15 cellular contexts compared by ENCODE assay signal in the genomic region with DNA sequence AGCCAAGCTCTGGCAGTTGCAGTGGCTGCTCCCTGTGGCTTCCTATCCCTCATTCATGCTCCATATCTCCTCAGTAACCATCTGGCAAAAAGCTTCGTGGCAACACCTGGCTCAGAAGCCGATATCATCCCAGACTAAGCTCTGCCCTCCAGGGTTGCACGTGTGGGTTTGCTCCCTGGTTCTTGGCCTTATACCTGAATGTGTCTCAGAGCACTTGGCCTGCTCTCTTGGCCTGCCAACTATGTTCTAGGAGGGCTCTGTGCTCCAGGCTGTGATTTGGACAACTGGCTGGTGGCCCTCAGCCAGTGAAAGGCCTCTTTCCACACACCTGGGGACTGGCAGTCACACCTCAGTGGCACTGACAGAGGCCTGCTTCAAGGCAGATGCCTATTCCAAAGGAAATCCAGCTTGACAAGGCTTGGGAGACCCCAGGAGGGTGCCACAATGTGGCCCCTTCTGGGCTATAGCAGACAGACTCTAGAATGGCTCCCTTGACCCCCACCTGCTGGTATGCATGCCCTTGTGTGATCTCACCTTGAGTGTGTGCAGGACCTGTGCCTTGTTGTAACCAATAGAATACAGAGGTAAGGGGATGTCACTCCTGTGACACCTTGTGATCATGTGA. TPM values are rescaled to one million over a fixed set of nuclear protein-coding genes. Genes with fewer than 3 reads are reported as not detected.
DNase-seq lines count a peak whose midpoint lies in the region; ATAC-seq and TF ChIP-seq lines count a peak whose summit lies in the region.
"Had no signal": no experiment of that assay in that cellular context is flagged by ENCODE, and none has a peak within 500 bp of the region (broad histone marks: within the 10 kb centered on the region; RNA-seq: fewer than 3 reads in every experiment).

No MANE protein-coding gene starts in this region.

- no TSS peak for BruUV-seq in PC-9 (replicated peaks; lab: Mats Ljungman, UMichigan)

- H3K4me3 Mint-ChIP-seq in T-cell, result peak overlapping the region; percentile 57 to 75 (median 59)
- H3K4me3 Mint-ChIP-seq: dendritic cell treated with granulocyte-macrophage colony-stimulating factor and Interleukin-4, amounts not matched to agents 40 ng/mL and 50 ng/mL, for 4 days had no signal

- H3F3A ChIP-seq in PC-9 (ENCODE audit: insufficient read depth, low read depth), result peaks cover 3% of the 10 kb centered on the region; the same call in 1 of the 2 replicates

- no peak overlapping the region for H2AFZ ChIP-seq in PC-9

- no peak for TF ChIP-seq CTCF in left ventricle myocardium inferior (IDR thresholded peaks at IDR 0.05; ENCODE audit: borderline replicate concordance)
- no peak for TF ChIP-seq CTCF in PC-9 (conservative IDR thresholded peaks at IDR 0.05)

- no peaks in the 10 kb centered on the region for H3K36me3 ChIP-seq in left ventricle myocardium inferior
- no peaks in the 10 kb centered on the region for H3K36me3 ChIP-seq in PC-9 (ENCODE audit: low read depth)

- H3K9me3 ChIP-seq in left ventricle myocardium inferior (replicated peaks), result no peaks in the 10 kb centered on the region
- H3K9me3 ChIP-seq in PC-9 (ENCODE audit: insufficient read depth, low read depth), result no peaks in the 10 kb centered on the region

- H3K4me1 ChIP-seq in left ventricle myocardium inferior (peaks cover 21% of the 10 kb centered on the region), PC-9 (replicated peaks; ENCODE audit: insufficient read depth) (no peaks in the 10 kb centered on the region)

- no peaks in the 10 kb centered on the region for H3K9me2 ChIP-seq in PC-9 (ENCODE audit: insufficient read depth)

- H3K27me3 ChIP-seq in left ventricle myocardium inferior (ENCODE audit: low read depth) (peaks cover 78% of the 10 kb centered on the region), PC-9 (ENCODE audit: insufficient read depth, low read depth) (peaks cover 43% of the 10 kb centered on the region)

- H3K79me2 ChIP-seq in PC-9 (ENCODE audit: low read depth), result no peaks in the 10 kb centered on the region

- DNase-seq in left ventricle myocardium inferior, result peak; percentile 7
- no peak for DNase-seq in Right ventricle myocardium inferior (ENCODE audit: missing footprints)
- DNase-seq in T-cell, result peak in 1 of 34 experiments; percentile 9
- DNase-seq in myocyte (ENCODE audit: low read depth), result peak; percentile 34
- no peak for DNase-seq in PC-9
- no peak for DNase-seq in G401 (ENCODE audit: low spot score)
- DNase-seq in cerebellar cortex (ENCODE audit: low spot score), result no peak
- DNase-seq: activated CD4-positive, alpha-beta T cell treated with anti-CD3 and anti-CD28 coated beads for 48 hours; NCI-H2029 treated with DMSO at 0.1 percent for 48 hours; stimulated activated CD4-positive, alpha-beta T cell treated with anti-CD3 and anti-CD28 coated beads, Interleukin-4, amount 100 ng/mL, for 4 hours; SW 1271 had no signal

- H3K4me2 ChIP-seq in PC-9, result no peak overlapping the region

- H3K27ac ChIP-seq in left ventricle myocardium inferior (replicated peaks) (no peak overlapping the region), PC-9 (no peak overlapping the region)
- H3K27ac ChIP-seq: C4-2B had no signal

- POLR2A ChIA-PET in T-cell (lab: Charles Lee) (no interaction called here), PC-9 (lab: Charles Lee; ENCODE audit: unreplicated experiment) (no interaction called here)

- in situ Hi-C loops in G401 (cut with HindIII; ENCODE audit: low sequenced_read_pairs), result loop anchor here (5.0 to 10.0 kb wide), 4 partner anchors 110 to 220 kb away; no protein-coding TSS in a partner anchor

- no peaks in the 10 kb centered on the region for H4K20me1 ChIP-seq in PC-9 (ENCODE audit: insufficient read depth)

- H3K9me3 Mint-ChIP-seq in T-cell, result no peaks in the 10 kb centered on the region
- H3K9me3 Mint-ChIP-seq: dendritic cell treated with granulocyte-macrophage colony-stimulating factor and Interleukin-4, amounts not matched to agents 40 ng/mL and 50 ng/mL, for 4 days; stimulated activated naive CD8-positive, alpha-beta T cell treated with anti-CD3 and anti-CD28 coated beads, Interleukin-15, amount 100 ng/mL, for 72 hours had no signal

- intact Hi-C loops in left ventricle myocardium inferior (cut with micrococcal nuclease) (no loop called here), Right ventricle myocardium inferior (cut with DNase I) (no loop called here), PC-9 (cut with micrococcal nuclease; ENCODE audit: unreplicated experiment) (no loop called here)

- no peak overlapping the region for H3K27ac Mint-ChIP-seq in T-cell
- H3K27ac Mint-ChIP-seq: dendritic cell treated with granulocyte-macrophage colony-stimulating factor and Interleukin-4, amounts not matched to agents 40 ng/mL and 50 ng/mL, for 4 days had no signal

- ATAC-seq in Right ventricle myocardium inferior, result no peak
- no peak for ATAC-seq in T-cell (replicated peaks in 1 of 4)
- ATAC-seq in HG03159 (IDR thresholded peaks at IDR 0.05; ENCODE audit: unreplicated experiment), result no peak
- ATAC-seq: stimulated activated naive CD8-positive, alpha-beta T cell treated with anti-CD3 and anti-CD28 coated beads, Interleukin-15, amount 100 ng/mL, for 72 hours had no signal

- peaks cover 1 to 11% of the 10 kb centered on the region in 2 donors for H3K27me3 Mint-ChIP-seq in T-cell

- no peaks in the 10 kb centered on the region for H3K36me3 Mint-ChIP-seq in T-cell

- CTCF ChIA-PET in T-cell (lab: Charles Lee), result no interaction called here
- CTCF ChIA-PET in PC-9 (lab: Charles Lee), result interaction anchor here (0.7 kb wide), 1 partner anchor 28 kb away, joined by 3 read pairs; no protein-coding TSS in a partner anchor

- H3K4me1 Mint-ChIP-seq in T-cell, result peaks cover 0 to 6% (median 0%) of the 10 kb centered on the region in 3 donors
- H3K4me1 Mint-ChIP-seq: stimulated activated naive CD8-positive, alpha-beta T cell treated with anti-CD3 and anti-CD28 coated beads, Interleukin-15, amount 100 ng/mL, for 72 hours had no signal

- no peak overlapping the region for H3K4me3 ChIP-seq in left ventricle myocardium inferior
- no peak overlapping the region for H3K4me3 ChIP-seq in PC-9

RNA-seq across cellular contexts. Expression of gene PLD4, which starts 10.5 kb away (rescaled TPM):
- total RNA-seq in left ventricle myocardium inferior, result 0.44 TPM
- not detected for total RNA-seq in Right ventricle myocardium inferior
- total RNA-seq in T-cell, result 1 to 10 TPM in 4 of 5 donors, under 1 TPM in 1; 0.65 to 4.9 (median 3.9) TPM
- total RNA-seq in myocyte, result 0.10 TPM in 1 of 2 replicates, not detected in the other
- polyA plus RNA-seq in myocyte (2012), result 0.19 TPM
- total RNA-seq in PC-9 (2021), result 0.05 TPM in 1 of 2 replicates, not detected in the other
- not detected in 2 replicates for total RNA-seq in G401 (2014; rRNA removed; shearing (Covaris generic))

RNA-seq across cellular contexts. Expression of gene AHNAK2, which starts 43.0 kb away (rescaled TPM):
- total RNA-seq in left ventricle myocardium inferior (2.5 TPM), Right ventricle myocardium inferior (2.5 TPM), T-cell (under 1 TPM in 3 of 5 donors, not detected in 2; 0.20 to 0.38 (median 0.22) TPM), myocyte (150 and 229 TPM in 2 replicates), PC-9 (2021) (30.8 and 38.9 TPM in 2 replicates)
- polyA plus RNA-seq in myocyte (2012), result 151 TPM
- total RNA-seq in G401 (2014; rRNA removed; shearing (Covaris generic)), result 17.0 and 31.1 TPM in 2 replicates

RNA-seq across cellular contexts. Expression of gene CLBA1, which starts 50.5 kb away (rescaled TPM):
- total RNA-seq in left ventricle myocardium inferior (2.4 TPM), Right ventricle myocardium inferior (1.9 TPM), T-cell (1 to 10 TPM; 1.2 to 3.4 (median 2.7) TPM), myocyte (10.6 and 13.2 TPM in 2 replicates), PC-9 (2021) (12.5 and 12.6 TPM in 2 replicates)
- polyA plus RNA-seq in myocyte (2012), result 14.0 TPM
- total RNA-seq in G401 (2014; rRNA removed; shearing (Covaris generic)), result 10.5 and 18.0 TPM in 2 replicates

Comparison
In these comparisons a context has a peak if more than half of its experiments do, and no peak if none do; other contexts are left out.
1. DNase-seq: peak in left ventricle myocardium inferior (single experiment) and myocyte (single experiment); none in Right ventricle myocardium inferior (single experiment), PC-9 (0 of 2), G401 (single experiment) and cerebellar cortex (single experiment).